In genomic region chr12:94565683-94566082, GRCh38 we compare ENCODE assay signal across 15 cellular contexts.
A peak's percentile ranks its signal among the peaks of the same experiment; 100 is the strongest.
DNase-seq lines count a peak whose midpoint lies in the region; ATAC-seq and TF ChIP-seq lines count a peak whose summit lies in the region.
"Had no signal": no experiment of that assay in that cellular context is flagged by ENCODE, and none has a peak within 500 bp of the region (broad histone marks: within the 10 kb centered on the region; RNA-seq: fewer than 3 reads in every experiment).

No MANE protein-coding gene starts in this region.

- peak; percentile 64 for DNase-seq in globus pallidus (ENCODE audit: low spot score)
- peak; percentile 63 for DNase-seq in pons (ENCODE audit: low spot score)
- no peak for DNase-seq in foreskin keratinocyte
- DNase-seq in activated naive CD4-positive, alpha-beta T cell treated with anti-CD3 and anti-CD28 coated beads, Interleukin-2, amount 50 U/mL, for 16 hours = no peak
- DNase-seq: Calu3; CD4-positive, alpha-beta memory T cell; COR-L47; DMS153; DND-41; GOT3; HFFc6 had no signal

- no peak for ATAC-seq in foreskin keratinocyte
- ATAC-seq in HG02588 (IDR thresholded peaks at IDR 0.05; ENCODE audit: unreplicated experiment) = no peak
- ATAC-seq in HG03520 (IDR thresholded peaks at IDR 0.05; ENCODE audit: unreplicated experiment) = no peak

- H3K4me3 ChIP-seq in BLaER1 treated with 17β-estradiol and CSF1 and Interleukin-3, amounts not matched to agents 10 nM and 100 nM = no peak overlapping the region
- H3K4me3 ChIP-seq: HAP-1 had no signal

- no peak overlapping the region for H3K9ac ChIP-seq in BLaER1 treated with 17β-estradiol and CSF1 and Interleukin-3, amounts not matched to agents 10 nM and 100 nM

- peaks cover 0 to 9% (median 0%) of the 10 kb centered on the region in 11 experiments; a peak in 2 of 22 replicates for H3K27me3 ChIP-seq in BLaER1 treated with 17β-estradiol and CSF1 and Interleukin-3, amounts not matched to agents 10 nM and 100 nM
- no peaks in the 10 kb centered on the region for H3K27me3 ChIP-seq in foreskin keratinocyte

- H3K9me3 ChIP-seq in BLaER1 treated with 17β-estradiol and CSF1 and Interleukin-3, amounts not matched to agents 10 nM and 100 nM (replicated peaks in 1 of 11) = no peaks in the 10 kb centered on the region
- H3K9me3 ChIP-seq: HAP-1 had no signal

- no peak overlapping the region for H3K27ac ChIP-seq in BLaER1 treated with 17β-estradiol and CSF1 and Interleukin-3, amounts not matched to agents 10 nM and 100 nM
- H3K27ac ChIP-seq in foreskin keratinocyte = no peak overlapping the region

- H3K4me1 ChIP-seq in BLaER1 treated with 17β-estradiol and CSF1 and Interleukin-3, amounts not matched to agents 10 nM and 100 nM = peaks cover 14 to 65% (median 58%) of the 10 kb centered on the region in 10 experiments
- peaks cover 26% of the 10 kb centered on the region for H3K4me1 ChIP-seq in foreskin keratinocyte
- H3K4me1 ChIP-seq: HAP-1 had no signal

- H4K20me1 ChIP-seq in BLaER1 treated with 17β-estradiol and CSF1 and Interleukin-3, amounts not matched to agents 10 nM and 100 nM = no peaks in the 10 kb centered on the region

- no peaks in the 10 kb centered on the region; a peak in 1 of 22 replicates for H3K36me3 ChIP-seq in BLaER1 treated with 17β-estradiol and CSF1 and Interleukin-3, amounts not matched to agents 10 nM and 100 nM
- H3K36me3 ChIP-seq: HAP-1 had no signal

- TF ChIP-seq CTCF in foreskin keratinocyte (conservative IDR thresholded peaks at IDR 0.05) = no peak

- peak overlapping the region in 9 of 11 experiments; percentile 13 to 60 (median 48); a peak in 16 of 22 replicates for H3K4me2 ChIP-seq in BLaER1 treated with 17β-estradiol and CSF1 and Interleukin-3, amounts not matched to agents 10 nM and 100 nM

Comparison
In these comparisons a context has a peak if more than half of its experiments do, and no peak if none do; other contexts are left out.
1. DNase-seq: peak in globus pallidus (single experiment) and pons (single experiment); none in foreskin keratinocyte (0 of 2) and activated naive CD4-positive, alpha-beta T cell treated with anti-CD3 and anti-CD28 coated beads, Interleukin-2, amount 50 U/mL, for 16 hours (single experiment).